ENCODE assay signal across 24 cellular contexts in genomic region chr2:62192811-62193210, GRCh38. TPM values are rescaled to one million over a fixed set of nuclear protein-coding genes. Genes with fewer than 3 reads are reported as not detected.
DNase-seq lines count a peak whose midpoint lies in the region; ATAC-seq and TF ChIP-seq lines count a peak whose summit lies in the region.
"Had no signal": no experiment of that assay in that cellular context is flagged by ENCODE, and none has a peak within 500 bp of the region (broad histone marks: within the 10 kb centered on the region; RNA-seq: fewer than 3 reads in every experiment).

No MANE protein-coding gene starts in this region.

- peak overlapping the region; percentile 88 for H3K9ac ChIP-seq in Loucy (ENCODE audit: low read depth, low read length, poor library complexity, severe bottlenecking)

- H3K36me3 ChIP-seq in Loucy (ENCODE audit: insufficient read depth, low read length) = peaks cover 6% of the 10 kb centered on the region; the same call in 1 of the 2 replicates
- no peaks in the 10 kb centered on the region for H3K36me3 ChIP-seq in WERI-Rb-1
- no peaks in the 10 kb centered on the region for H3K36me3 ChIP-seq in brain microvascular endothelial cell (replicated peaks)
- H3K36me3 ChIP-seq: prostate gland had no signal

- peaks cover 2% of the 10 kb centered on the region for H3K4me1 Mint-ChIP-seq in CD4-positive, alpha-beta T cell (ENCODE audit: low read depth)

- peaks cover 71% of the 10 kb centered on the region for H3K4me1 ChIP-seq in Loucy (ENCODE audit: insufficient read depth, low read length, poor library complexity, severe bottlenecking)
- H3K4me1 ChIP-seq: prostate gland had no signal

- peak overlapping the region; percentile 8 for H3K4me3 Mint-ChIP-seq in CD4-positive, alpha-beta T cell
- H3K4me3 Mint-ChIP-seq: activated B cell treated with CpG ODN at 0.5 μM for 24 hours; stimulated activated memory B cell treated with anti-CD40 and anti-IgM and Interleukin-4, amounts not matched to agents 10 μg/mL and 1 μg/mL and 100 μg/mL, for 72 hours had no signal

- no peak for DNase-seq in CD4-positive, alpha-beta T cell
- DNase-seq in SKM-1 (lab: John Stamatoyannopoulos, UW; ENCODE audit: unreplicated experiment) (peak; percentile 49), kidney tubule cell (ENCODE audit: low spot score) (peak; percentile 49), NCI-H2081 (lab: John Stamatoyannopoulos, UW) (no peak), WERI-Rb-1 (no peak), brain microvascular endothelial cell (no peak)
- DNase-seq: activated B cell treated with CpG ODN at 0.5 μM for 24 hours; activated CD4-positive, alpha-beta T cell treated with anti-CD3 and anti-CD28 coated beads, Interleukin-2, amount 50 U/mL, for 4 hours; activated effector memory CD4-positive, alpha-beta T cell treated with Interleukin-2 at 50 U/mL for 16 hours; amniotic stem cell; CD4-positive, CD25-positive, alpha-beta regulatory T cell; cortex of kidney; DMS153; kidney; NCI-H1436; NCI-H2171 treated with DMSO at 0.1 percent for 48 hours; NCI-H526 treated with DMSO at 0.1 percent for 48 hours; PC-3; SHP77; stimulated activated CD4-positive, alpha-beta T cell treated with anti-CD3 and anti-CD28 coated beads, Interleukin-2, amount 100 ng/mL, for 24 hours had no signal

- H3K9me2 ChIP-seq in Loucy (replicated peaks; ENCODE audit: low read depth, low read length) = no peaks in the 10 kb centered on the region

- no peak overlapping the region for H3K27ac Mint-ChIP-seq in CD4-positive, alpha-beta T cell
- H3K27ac Mint-ChIP-seq: activated B cell treated with CpG ODN at 0.5 μM for 24 hours; stimulated activated memory B cell treated with anti-CD40 and anti-IgM and Interleukin-4, amounts not matched to agents 10 μg/mL and 1 μg/mL and 100 μg/mL, for 72 hours had no signal

- H3K9me3 Mint-ChIP-seq in CD4-positive, alpha-beta T cell = no peaks in the 10 kb centered on the region
- H3K9me3 Mint-ChIP-seq: activated B cell treated with CpG ODN at 0.5 μM for 24 hours; stimulated activated memory B cell treated with anti-CD40 and anti-IgM and Interleukin-4, amounts not matched to agents 10 μg/mL and 1 μg/mL and 100 μg/mL, for 72 hours had no signal

- no peaks in the 10 kb centered on the region for H3K9me3 ChIP-seq in CD4-positive, alpha-beta T cell (ENCODE audit: control insufficient read depth, low read length)
- H3K9me3 ChIP-seq in Loucy (ENCODE audit: insufficient read depth, low read depth, low read length) (no peaks in the 10 kb centered on the region), WERI-Rb-1 (ENCODE audit: severe bottlenecking) (no peaks in the 10 kb centered on the region)
- H3K9me3 ChIP-seq: prostate gland had no signal

- peak overlapping the region; percentile 86 for H3K4me3 ChIP-seq in Loucy (ENCODE audit: low read length, poor library complexity, severe bottlenecking)
- no peak overlapping the region for H3K4me3 ChIP-seq in WERI-Rb-1 (ENCODE audit: low read depth, low read length)
- H3K4me3 ChIP-seq in brain microvascular endothelial cell (ENCODE audit: low read depth, low read length) = no peak overlapping the region
- H3K4me3 ChIP-seq: prostate gland had no signal

- H3K27me3 Mint-ChIP-seq in CD4-positive, alpha-beta T cell = no peaks in the 10 kb centered on the region
- H3K27me3 Mint-ChIP-seq: activated B cell treated with CpG ODN at 0.5 μM for 24 hours; stimulated activated memory B cell treated with anti-CD40 and anti-IgM and Interleukin-4, amounts not matched to agents 10 μg/mL and 1 μg/mL and 100 μg/mL, for 72 hours had no signal

- intact Hi-C loops in CD4-positive, alpha-beta T cell (cut with DNase I, micrococcal nuclease) = loop anchor here (5.0 to 10.0 kb wide), 6 partner anchors 112 to 1438 kb away; partner anchors contain the start of genes COMMD1 (in 1 of the 2), PAPOLG (in 1 of the 2) and SANBR (in 1 of the 2)

- no peaks in the 10 kb centered on the region for H3K27me3 ChIP-seq in CD4-positive, alpha-beta T cell (ENCODE audit: control insufficient read depth, insufficient read depth, low read length)
- H3K27me3 ChIP-seq in Loucy (ENCODE audit: insufficient read depth, low read length, poor library complexity, severe bottlenecking) (peaks cover 14% of the 10 kb centered on the region), WERI-Rb-1 (ENCODE audit: insufficient read depth, low read depth, severe bottlenecking) (peaks cover 11% of the 10 kb centered on the region), brain microvascular endothelial cell (replicated peaks) (no peaks in the 10 kb centered on the region)

- no peak for TF ChIP-seq CTCF in CD4-positive, alpha-beta T cell (IDR thresholded peaks at IDR 0.05)
- TF ChIP-seq CTCF in Loucy (conservative IDR thresholded peaks at IDR 0.05; ENCODE audit: low read length) (no peak), WERI-Rb-1 (IDR thresholded peaks at IDR 0.05; ENCODE audit: low read depth, low read length) (no peak), brain microvascular endothelial cell (IDR thresholded peaks at IDR 0.05; ENCODE audit: low read depth, low read length, missing control alignments) (no peak)

- H3F3A ChIP-seq in Loucy (ENCODE audit: low read depth) = no peaks in the 10 kb centered on the region

- H3K27ac ChIP-seq in CD4-positive, alpha-beta T cell (ENCODE audit: low read depth, low read length) = no peak overlapping the region
- H3K27ac ChIP-seq in WERI-Rb-1 = no peak overlapping the region
- no peak overlapping the region for H3K27ac ChIP-seq in brain microvascular endothelial cell
- H3K27ac ChIP-seq: prostate gland had no signal

- peak overlapping the region; percentile 78 for H3K4me2 ChIP-seq in Loucy (ENCODE audit: low read depth, low read length, poor library complexity, severe bottlenecking)

- in situ Hi-C loops in brain microvascular endothelial cell (cut with HindIII; ENCODE audit: low pct_ligation_motif_present, low sequenced_read_pairs) = no loop called here

- H4K20me1 ChIP-seq in Loucy (ENCODE audit: insufficient read depth, low read length, poor library complexity, severe bottlenecking) = peaks cover 14% of the 10 kb centered on the region

- H3K79me2 ChIP-seq in Loucy (ENCODE audit: insufficient read depth, low read length) = peaks cover 94% of the 10 kb centered on the region

- no peak for ATAC-seq in CD4-positive, alpha-beta T cell (ENCODE audit: poor library complexity)
- no peak for ATAC-seq in HG03354 (IDR thresholded peaks at IDR 0.05; ENCODE audit: poor library complexity, severe bottlenecking, unreplicated experiment)
- ATAC-seq: PC-3; stimulated activated memory B cell treated with anti-CD40 and anti-IgM and Interleukin-4, amounts not matched to agents 10 μg/mL and 1 μg/mL and 100 μg/mL, for 72 hours had no signal

- peaks cover 6% of the 10 kb centered on the region for H3K36me3 Mint-ChIP-seq in CD4-positive, alpha-beta T cell (ENCODE audit: low read depth)
- H3K36me3 Mint-ChIP-seq: CD4-positive, CD25-positive, alpha-beta regulatory T cell; stimulated activated memory B cell treated with anti-CD40 and anti-IgM and Interleukin-4, amounts not matched to agents 10 μg/mL and 1 μg/mL and 100 μg/mL, for 72 hours had no signal

- H2AFZ ChIP-seq in Loucy (ENCODE audit: low read length) = no peak overlapping the region

- CTCF ChIA-PET in CD4-positive, alpha-beta T cell (lab: Charles Lee) = no interaction called here

- POLR2A ChIA-PET in CD4-positive, alpha-beta T cell (lab: Charles Lee) = no interaction called here

RNA-seq across cellular contexts. Expression of gene B3GNT2, which starts 3.1 kb away (rescaled TPM):
- 10 to 100 TPM; 47.7 TPM for total RNA-seq in CD4-positive, alpha-beta T cell

Comparison
In these comparisons a context has a peak if more than half of its experiments do, and no peak if none do; other contexts are left out.
1. DNase-seq: peak in SKM-1 (single experiment) and kidney tubule cell (single experiment); none in CD4-positive, alpha-beta T cell (0 of 10), NCI-H2081 (0 of 2), WERI-Rb-1 (single experiment) and brain microvascular endothelial cell (single experiment).